In the genomic region with DNA sequence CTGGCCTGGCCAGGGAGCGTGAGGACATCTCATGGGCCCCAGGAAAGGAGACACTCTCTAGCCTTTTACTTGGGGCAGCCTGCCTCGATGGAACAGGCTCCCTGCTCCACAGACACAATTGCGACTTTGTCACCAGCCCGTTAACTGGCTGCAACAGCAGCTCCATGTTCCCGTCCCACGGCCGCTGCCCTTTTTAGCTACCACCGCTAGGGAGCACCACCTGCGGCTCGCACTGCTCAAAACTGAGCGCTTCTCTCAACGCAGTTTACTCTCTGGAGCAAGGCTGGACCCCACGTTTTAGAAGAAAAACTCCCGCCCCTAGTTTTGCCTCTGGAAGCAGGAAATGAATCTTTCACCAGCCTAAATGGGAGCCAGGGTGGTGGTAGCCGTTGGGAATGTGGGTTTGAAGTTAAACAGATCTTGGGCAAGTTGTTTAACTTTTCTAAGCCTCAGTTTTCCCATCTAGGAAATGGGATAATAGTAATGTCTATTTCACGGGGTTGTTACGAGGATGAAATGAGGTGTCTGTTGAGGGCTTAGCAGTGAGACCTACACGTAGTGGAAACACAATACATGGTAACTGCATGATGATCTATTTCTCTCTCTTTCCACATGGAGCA, we compare ENCODE assay signal across 11 cellular contexts. TPM values are rescaled to one million over a fixed set of nuclear protein-coding genes. Genes with fewer than 3 reads are reported as not detected.
DNase-seq lines count a peak whose midpoint lies in the region; ATAC-seq, FAIRE-seq and TF ChIP-seq lines count a peak whose summit lies in the region.
"Had no signal": no experiment of that assay in that cellular context is flagged by ENCODE, and none has a peak within 500 bp of the region (broad histone marks: within the 10 kb centered on the region; RNA-seq: fewer than 3 reads in every experiment).

No MANE protein-coding gene starts in this region.

- intact Hi-C loops in lower lobe of right lung (cut with DNase I): no loop called here

- H3K36me3 ChIP-seq in HAP-1 (replicated peaks) (no peaks in the 10 kb centered on the region), bronchial epithelial cell (ENCODE audit: control insufficient read depth, insufficient read depth, low read length) (no peaks in the 10 kb centered on the region), lower lobe of right lung (no peaks in the 10 kb centered on the region)

- H3K4me1 ChIP-seq in HAP-1 (no peaks in the 10 kb centered on the region), lower lobe of right lung (no peaks in the 10 kb centered on the region)

- DNase-seq in ELF-1 (ENCODE audit: low read depth, low spot score) (peak; percentile 67), HAP-1 (ENCODE audit: low spot score in 2 of 2) (peak; percentile 24 to 75), bronchial epithelial cell (ENCODE audit: low read depth) (peak; percentile 4), lower lobe of right lung (no peak), NCI-H1436 treated with DMSO at 0.1 percent for 48 hours (lab: John Stamatoyannopoulos, UW) (no peak), NCI-H2171 treated with DMSO at 0.1 percent for 48 hours (lab: John Stamatoyannopoulos, UW) (no peak)
- no peak for DNase-seq in effector CD8-positive, alpha-beta T cell (lab: John Stamatoyannopoulos, UW)
- DNase-seq: SW 1271 had no signal

- in situ Hi-C loops in HAP-1 (cut with MboI; ENCODE audit: low sequenced_read_pairs): no loop called here

- TF ChIP-seq CTCF in bronchial epithelial cell (IDR thresholded peaks at IDR 0.05; ENCODE audit: insufficient read depth, low read length, severe bottlenecking) (peak; percentile 47), lower lobe of right lung (IDR thresholded peaks at IDR 0.05) (peak; percentile 33)

- H3K27me3 ChIP-seq in HAP-1 (ENCODE audit: low read depth) (peaks cover 49% of the 10 kb centered on the region), bronchial epithelial cell (ENCODE audit: control insufficient read depth, insufficient read depth, low read length) (peaks cover 8% of the 10 kb centered on the region), lower lobe of right lung (ENCODE audit: low read depth) (peaks cover 40% of the 10 kb centered on the region)

- FAIRE-seq in bronchial epithelial cell (lab: Jason Lieb, UNC): no peak

- H3K27ac ChIP-seq in lower lobe of right lung: no peak overlapping the region

- H3K9me3 ChIP-seq in HAP-1 (no peaks in the 10 kb centered on the region), lower lobe of right lung (no peaks in the 10 kb centered on the region)

- ATAC-seq in lower lobe of right lung (peak; percentile 31 to 42), GM18519 (IDR thresholded peaks at IDR 0.05; ENCODE audit: low FRiP score, unreplicated experiment) (no peak)

- no peak overlapping the region for H3K4me3 ChIP-seq in HAP-1
- no peak overlapping the region for H3K4me3 ChIP-seq in bronchial epithelial cell (ENCODE audit: low read depth, low read length)
- H3K4me3 ChIP-seq in lower lobe of right lung: no peak overlapping the region

RNA-seq across cellular contexts. Expression of a gene that starts 3.5 kb away (rescaled TPM):
- total RNA-seq in bronchial epithelial cell (not detected in 2 replicates), lower lobe of right lung (not detected)
- total RNA-seq: LHCN-M2, pulmonary artery endothelial cell had no signal

Comparison
In these comparisons a context has a peak if more than half of its experiments do, and no peak if none do; other contexts are left out.
1. DNase-seq: peak in ELF-1 (single experiment), HAP-1 (2 of 2) and bronchial epithelial cell (single experiment); none in lower lobe of right lung (single experiment), NCI-H1436 treated with DMSO at 0.1 percent for 48 hours (single experiment), NCI-H2171 treated with DMSO at 0.1 percent for 48 hours (single experiment) and effector CD8-positive, alpha-beta T cell (single experiment).